In the genomic region with DNA sequence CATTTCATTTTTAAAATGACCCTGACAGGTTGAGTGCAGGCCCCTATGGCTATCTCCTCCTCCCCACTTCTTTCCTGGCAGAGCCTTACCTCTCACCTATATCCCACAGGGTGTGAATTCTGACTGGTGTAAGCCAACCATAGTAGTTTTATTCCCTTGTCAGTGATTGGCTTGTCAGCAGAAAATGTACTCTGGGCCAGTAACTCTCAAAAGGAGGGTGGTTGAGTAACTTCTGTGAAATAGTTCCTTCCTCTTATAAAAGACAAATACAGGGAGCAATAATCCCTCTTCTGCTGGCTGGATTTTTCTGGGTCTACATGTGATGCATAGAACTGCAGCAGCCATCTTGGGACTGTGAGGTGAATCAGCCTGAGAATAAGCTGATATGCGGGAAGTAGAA, we compare ENCODE assay signal across 18 cellular contexts.
DNase-seq lines count a peak whose midpoint lies in the region; ATAC-seq and TF ChIP-seq lines count a peak whose summit lies in the region.
"Had no signal": no experiment of that assay in that cellular context is flagged by ENCODE, and none has a peak within 500 bp of the region (broad histone marks: within the 10 kb centered on the region; RNA-seq: fewer than 3 reads in every experiment).

No MANE protein-coding gene starts in this region.

- no peaks in the 10 kb centered on the region for H3K79me2 ChIP-seq in OCI-LY7 (ENCODE audit: insufficient read depth, low read depth, low read length)

- intact Hi-C loops in left ventricle myocardium inferior (cut with micrococcal nuclease) = no loop called here
- intact Hi-C loops in cardiac septum (cut with DNase I) = loop anchor here (5.0 kb wide), 1 partner anchor 214 kb away; a partner anchor contains a TSS
- intact Hi-C loops in left colon (cut with DNase I, micrococcal nuclease) = no loop called here
- intact Hi-C loops in head of caudate nucleus (cut with DNase I) = loop anchor here (5.0 to 10.0 kb wide), 2 partner anchors 124 to 217 kb away; a partner anchor contains a TSS
- intact Hi-C loops in OCI-LY7 (cut with micrococcal nuclease; ENCODE audit: unreplicated experiment) = loop anchor here (5.0 kb wide), 3 partner anchors 214 to 879 kb away; a partner anchor contains a TSS
- intact Hi-C loops in A673 (cut with micrococcal nuclease; ENCODE audit: unreplicated experiment) = loop anchor here (5.0 to 10.0 kb wide), 2 partner anchors 453 to 879 kb away; no protein-coding TSS in a partner anchor

- H4K20me1 ChIP-seq in OCI-LY7 (ENCODE audit: insufficient read depth, low read length) = no peaks in the 10 kb centered on the region

- CTCF ChIA-PET in OCI-LY7 (lab: Charles Lee; ENCODE audit: unreplicated experiment) (no interaction called here), A673 (lab: Charles Lee) (no interaction called here)

- H3K4me3 ChIP-seq in left ventricle myocardium inferior (no peak overlapping the region), OCI-LY7 (ENCODE audit: low read depth, low read length, poor library complexity, severe bottlenecking) (no peak overlapping the region), A673 (ENCODE audit: low read depth, low read length, poor library complexity, severe bottlenecking) (no peak overlapping the region)
- H3K4me3 ChIP-seq: colonic mucosa, SJCRH30, tibial artery had no signal

- H3K9me3 ChIP-seq in left ventricle myocardium inferior (replicated peaks) (no peaks in the 10 kb centered on the region), T-helper 17 cell (ENCODE audit: control insufficient read depth, low read length, poor library complexity, severe bottlenecking) (no peaks in the 10 kb centered on the region), OCI-LY7 (ENCODE audit: low read length) (no peaks in the 10 kb centered on the region), A673 (ENCODE audit: low read depth, low read length, poor library complexity, severe bottlenecking) (no peaks in the 10 kb centered on the region)
- H3K9me3 ChIP-seq: colonic mucosa, SJCRH30, tibial artery had no signal

- BruUV-seq in OCI-LY7 (replicated peaks; lab: Mats Ljungman, UMichigan) (no TSS peak), A673 (replicated peaks; lab: Mats Ljungman, UMichigan) (no TSS peak)

- H3K4me1 ChIP-seq in left ventricle myocardium inferior (peaks cover 29% of the 10 kb centered on the region), OCI-LY7 (ENCODE audit: insufficient read depth, low read length, poor library complexity, severe bottlenecking) (no peaks in the 10 kb centered on the region), A673 (ENCODE audit: insufficient read depth, low read length, poor library complexity, severe bottlenecking) (no peaks in the 10 kb centered on the region)
- H3K4me1 ChIP-seq: colonic mucosa, SJCRH30 had no signal

- H3K36me3 Mint-ChIP-seq in T-helper 17 cell (ENCODE audit: low read depth) = no peaks in the 10 kb centered on the region
- H3K36me3 Mint-ChIP-seq: natural killer cell treated with Interleukin-12 subunit alpha and Interleukin-12 subunit beta and Interleukin-15 and Interleukin-18, amount 100 ng/mL, for 72 hours had no signal

- H3K27me3 Mint-ChIP-seq in T-helper 17 cell = no peaks in the 10 kb centered on the region
- H3K27me3 Mint-ChIP-seq: natural killer cell treated with Interleukin-12 subunit alpha and Interleukin-12 subunit beta and Interleukin-15 and Interleukin-18, amount 100 ng/mL, for 72 hours had no signal

- no peak overlapping the region for H3K4me3 Mint-ChIP-seq in T-helper 17 cell
- H3K4me3 Mint-ChIP-seq: activated T-cell treated with anti-CD3 and anti-CD28 coated beads, Interleukin-2, amount 50 U/mL, for 72 hours; natural killer cell treated with Interleukin-12 subunit alpha and Interleukin-12 subunit beta and Interleukin-15 and Interleukin-18, amount 100 ng/mL, for 72 hours had no signal

- no peaks in the 10 kb centered on the region for H3K9me2 ChIP-seq in OCI-LY7 (ENCODE audit: insufficient read depth, low read length)

- H3K36me3 ChIP-seq in left ventricle myocardium inferior (peaks cover 55% of the 10 kb centered on the region), OCI-LY7 (ENCODE audit: insufficient read depth, low read length) (peaks cover 84% of the 10 kb centered on the region), A673 (ENCODE audit: insufficient read depth, low read length, poor library complexity, severe bottlenecking) (peaks cover 15% of the 10 kb centered on the region)
- H3K36me3 ChIP-seq: colonic mucosa had no signal

- ATAC-seq in T-helper 17 cell (no peak), left colon (peak; percentile 57), GM21717 (IDR thresholded peaks at IDR 0.05; ENCODE audit: unreplicated experiment) (no peak)
- ATAC-seq: activated T-cell treated with anti-CD3 and anti-CD28 coated beads, Interleukin-2, amount 50 U/mL, for 72 hours; natural killer cell treated with Interleukin-12 subunit alpha and Interleukin-12 subunit beta and Interleukin-15 and Interleukin-18, amount 100 ng/mL, for 72 hours; sciatic nerve had no signal

- peak overlapping the region; percentile 32 for H3K27ac Mint-ChIP-seq in T-helper 17 cell
- H3K27ac Mint-ChIP-seq: activated T-cell treated with anti-CD3 and anti-CD28 coated beads, Interleukin-2, amount 50 U/mL, for 72 hours; natural killer cell treated with Interleukin-12 subunit alpha and Interleukin-12 subunit beta and Interleukin-15 and Interleukin-18, amount 100 ng/mL, for 72 hours had no signal

- H2AFZ ChIP-seq in OCI-LY7 (ENCODE audit: low read length) = no peak overlapping the region

- TF ChIP-seq CTCF in left ventricle myocardium inferior (IDR thresholded peaks at IDR 0.05; ENCODE audit: borderline replicate concordance) (no peak), OCI-LY7 (conservative IDR thresholded peaks at IDR 0.05; ENCODE audit: low read length) (no peak), A673 (conservative IDR thresholded peaks at IDR 0.05; ENCODE audit: low read depth, low read length) (no peak)

- POLR2A ChIA-PET in OCI-LY7 (lab: Charles Lee) (no interaction called here), A673 (lab: Charles Lee; ENCODE audit: low non-redundant PET) (no interaction called here)

- H3K27ac ChIP-seq in left ventricle myocardium inferior (replicated peaks) (peak overlapping the region; percentile 14), OCI-LY7 (ENCODE audit: low read depth, low read length, poor library complexity, severe bottlenecking) (no peak overlapping the region), A673 (ENCODE audit: low read depth, low read length, poor library complexity, severe bottlenecking) (no peak overlapping the region)
- H3K27ac ChIP-seq: colonic mucosa, epithelial cell of prostate, SJCRH30, tibial artery had no signal

- H3K27me3 ChIP-seq in left ventricle myocardium inferior (ENCODE audit: low read depth) (no peaks in the 10 kb centered on the region), A673 (replicated peaks; ENCODE audit: insufficient read depth, low read depth, low read length, poor library complexity) (no peaks in the 10 kb centered on the region)
- H3K27me3 ChIP-seq: colonic mucosa, SJCRH30, tibial artery had no signal

- no peak overlapping the region for H3K4me2 ChIP-seq in OCI-LY7 (ENCODE audit: low read length)

- H3K4me1 Mint-ChIP-seq in T-helper 17 cell = no peaks in the 10 kb centered on the region

- DNase-seq in left ventricle myocardium inferior (no peak), cardiac septum (ENCODE audit: low spot score) (no peak), T-helper 17 cell (no peak), left colon (no peak), head of caudate nucleus (no peak), OCI-LY7 (ENCODE audit: low spot score) (no peak), A673 (ENCODE audit: low spot score) (no peak)
- DNase-seq: activated T-cell treated with anti-CD3 and anti-CD28 coated beads, Interleukin-2, amount 50 U/mL, for 72 hours; colonic mucosa; hippocampal formation; NCI-H2029 treated with DMSO at 0.1 percent for 48 hours; NCI-H774; SJCRH30; tibial artery had no signal

Comparison
In these comparisons a context has a peak if more than half of its experiments do, and no peak if none do; other contexts are left out.
1. intact Hi-C loops: an anchor here in cardiac septum (5.0 kb wide), head of caudate nucleus (5.0 to 10.0 kb wide), OCI-LY7 (5.0 kb wide) and A673 (5.0 to 10.0 kb wide); none called in left ventricle myocardium inferior and left colon.